In genomic region chr4:154634058-154634457, GRCh38 we compare ENCODE assay signal across 8 cellular contexts.
"Had no signal": no experiment of that assay in that cellular context is flagged by ENCODE, and none has a peak within 500 bp of the region (broad histone marks: within the 10 kb centered on the region; RNA-seq: fewer than 3 reads in every experiment).

No MANE protein-coding gene starts in this region.

- DNase-seq: activated CD4-positive, alpha-beta memory T cell treated with anti-CD3 and anti-CD28 coated beads for 36 hours; activated CD4-positive, alpha-beta T cell treated with anti-CD3 and anti-CD28 coated beads for 1 hour; activated T-cell treated with anti-CD3 and anti-CD28 coated beads, Interleukin-2, amount 50 U/mL, for 4 hours; esophagus squamous epithelium; foreskin fibroblast; left colon; naive thymus-derived CD4-positive, alpha-beta T cell; tibial artery had no signal

- ATAC-seq: activated T-cell treated with anti-CD3 and anti-CD28 coated beads, Interleukin-2, amount 50 U/mL, for 4 hours; left colon; naive thymus-derived CD4-positive, alpha-beta T cell had no signal
